8 cellular contexts compared by ENCODE assay signal in the genomic region with DNA sequence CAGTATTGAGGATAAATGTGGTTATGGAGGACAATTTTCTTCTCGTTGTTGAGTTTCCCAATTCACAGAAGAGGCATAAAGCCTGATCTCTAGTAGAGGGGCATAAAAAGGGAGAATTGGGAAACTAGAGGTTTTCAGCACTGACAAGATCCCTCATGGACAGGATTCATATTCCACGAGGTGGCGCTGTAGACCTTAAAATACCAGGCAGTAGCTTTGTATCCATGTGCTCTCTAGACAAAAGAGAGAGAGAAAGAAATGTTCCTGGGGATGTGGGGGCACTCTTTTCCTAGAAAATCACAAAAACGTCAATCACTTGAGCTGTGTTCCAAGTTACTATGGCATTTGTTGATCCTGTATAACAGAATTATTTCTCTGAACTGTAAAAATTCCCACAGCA.
A peak's percentile ranks its signal among the peaks of the same experiment; 100 is the strongest.
DNase-seq lines count a peak whose midpoint lies in the region; ATAC-seq and TF ChIP-seq lines count a peak whose summit lies in the region.

No MANE protein-coding gene starts in this region.

- H2BK5ac ChIP-seq in H9 (ENCODE audit: insufficient read length, low read length), result no peak overlapping the region

- H4K91ac ChIP-seq in H9 (ENCODE audit: insufficient read length, low read depth, low read length), result no peak overlapping the region

- no peaks in the 10 kb centered on the region for H3K9me2 ChIP-seq in hepatocyte (replicated peaks; ENCODE audit: insufficient read depth)

- no peak for ATAC-seq in GM21423 (IDR thresholded peaks at IDR 0.05; ENCODE audit: unreplicated experiment)

- peaks cover 86 to 92% of the 10 kb centered on the region in 2 experiments for H3K9me3 Mint-ChIP-seq in H9

- H2BK20ac ChIP-seq in H9 (ENCODE audit: low read depth, low read length, poor library complexity, severe bottlenecking), result no peak overlapping the region

- no peaks in the 10 kb centered on the region for H3K79me1 ChIP-seq in H9 (ENCODE audit: insufficient read depth, low read depth, low read length, poor library complexity, severe bottlenecking)

- no peak overlapping the region for H3K14ac ChIP-seq in H9 (ENCODE audit: insufficient read depth, low read length)

- TF ChIP-seq CTCF in H9 (conservative IDR thresholded peaks at IDR 0.05) (peak; percentile 69), hepatocyte (IDR thresholded peaks at IDR 0.05; ENCODE audit: poor library complexity) (peak; percentile 14)

- peaks cover 75% of the 10 kb centered on the region for H3K9me3 ChIP-seq in H9 (ENCODE audit: control insufficient read depth, low read depth, low read length)
- H3K9me3 ChIP-seq in hepatocyte (ENCODE audit: low read depth), result no peaks in the 10 kb centered on the region

- H3K4me1 ChIP-seq in H9 (ENCODE audit: insufficient read depth, low read length) (no peaks in the 10 kb centered on the region), hepatocyte (ENCODE audit: insufficient read depth) (no peaks in the 10 kb centered on the region)

- H4K5ac ChIP-seq in H9 (ENCODE audit: insufficient read length, low read depth, low read length), result no peak overlapping the region

- peaks cover 3% of the 10 kb centered on the region; the same call in 1 of the 2 replicates for H3K27me3 Mint-ChIP-seq in H9 (ENCODE audit: low read depth)

- no peaks in the 10 kb centered on the region for H3K79me2 ChIP-seq in H9 (ENCODE audit: insufficient read depth, low read length)
- no peaks in the 10 kb centered on the region for H3K79me2 ChIP-seq in hepatocyte

- no peak overlapping the region for H2BK15ac ChIP-seq in H9 (ENCODE audit: low read depth, low read length)

- no peak overlapping the region for H3T11ph ChIP-seq in H9 (ENCODE audit: low read length)

- H3K4me3 ChIP-seq in hepatocyte, result no peak overlapping the region

- no peak overlapping the region for H2BK120ac ChIP-seq in H9 (ENCODE audit: low read depth, low read length, poor library complexity, severe bottlenecking)

- H3K27me3 ChIP-seq in H9 (ENCODE audit: insufficient read depth, low read length), result no peaks in the 10 kb centered on the region
- no peaks in the 10 kb centered on the region for H3K27me3 ChIP-seq in hepatocyte

- no peak overlapping the region for H3K4ac ChIP-seq in H9 (ENCODE audit: low read depth, low read length)

- peaks cover 11 to 26% (median 25%) of the 10 kb centered on the region in 3 experiments for H3K36me3 Mint-ChIP-seq in H9 (ENCODE audit: insufficient read depth in 1 of 3, low read depth in 3 of 3)

- H3K18ac ChIP-seq in H9 (ENCODE audit: insufficient read length, low read depth, low read length), result no peak overlapping the region

- no peak overlapping the region for H4K8ac ChIP-seq in H9 (replicated peaks; ENCODE audit: insufficient read length, low read depth, low read length)

- H3K4me3 Mint-ChIP-seq in H9, result no peak overlapping the region

- DNase-seq in EL, result peak; percentile 2
- DNase-seq in H9, result peak; percentile 51
- peak; percentile 12 for DNase-seq in RPMI7951 (ENCODE audit: low read depth)
- peak; percentile 17 for DNase-seq in hepatocyte (ENCODE audit: low spot score)
- no peak for DNase-seq in NCI-H2196 treated with DMSO at 0.1 percent for 48 hours (lab: John Stamatoyannopoulos, UW; ENCODE audit: unreplicated experiment)
- DNase-seq in caudate nucleus (lab: John Stamatoyannopoulos, UW), result no peak
- no peak for DNase-seq in activated CD4-positive, CD25-positive, alpha-beta regulatory T cell (lab: John Stamatoyannopoulos, UW)

- H4K20me1 ChIP-seq in H9 (ENCODE audit: control insufficient read depth, insufficient read depth, insufficient read length) (no peaks in the 10 kb centered on the region), hepatocyte (ENCODE audit: insufficient read depth, poor library complexity, severe bottlenecking) (no peaks in the 10 kb centered on the region)

- no peak overlapping the region for H3K27ac Mint-ChIP-seq in H9

- no peak overlapping the region for H2BK12ac ChIP-seq in H9 (ENCODE audit: insufficient read length, low read depth, low read length)

- H3K27ac ChIP-seq in H9 (ENCODE audit: insufficient read length, low read depth, low read length), result no peak overlapping the region
- H3K27ac ChIP-seq in hepatocyte, result no peak overlapping the region
- no peak overlapping the region for H3K27ac ChIP-seq in caudate nucleus (ENCODE audit: low read depth, low read length)

- WGBS in H9 (ENCODE audit: extremely low coverage, insufficient read length, low lambda C conversion rate), result no CpG with 5 or more reads among the region's 4 CpGs
- WGBS in hepatocyte (ENCODE audit: low lambda C conversion rate, missing lambda C conversion rate), result 34% methylated on average over 4 of the region's 4 CpGs

- H3K23ac ChIP-seq in H9 (ENCODE audit: insufficient read length, low read depth, low read length), result no peak overlapping the region

- no peaks in the 10 kb centered on the region for H3K23me2 ChIP-seq in H9 (ENCODE audit: insufficient read length, low read depth, low read length, poor library complexity, severe bottlenecking)

- H3K56ac ChIP-seq in H9 (ENCODE audit: insufficient read length, low read depth, low read length), result no peak overlapping the region

- no peak overlapping the region for H3K9ac ChIP-seq in H9 (ENCODE audit: extremely low read depth, insufficient read length, low read length)

- H3K36me3 ChIP-seq in hepatocyte (replicated peaks; ENCODE audit: insufficient read depth, low read depth), result no peaks in the 10 kb centered on the region

- H2AK5ac ChIP-seq in H9 (ENCODE audit: insufficient read length, low read length), result no peak overlapping the region

- H3K4me2 ChIP-seq in H9 (ENCODE audit: insufficient read depth, insufficient read length, low read length) (no peak overlapping the region), hepatocyte (no peak overlapping the region)

- H2AFZ ChIP-seq in H9 (ENCODE audit: low read length), result no peak overlapping the region
- H2AFZ ChIP-seq in hepatocyte, result no peak overlapping the region

- H3K4me1 Mint-ChIP-seq in H9, result no peaks in the 10 kb centered on the region

Comparison
In these comparisons a context has a peak if more than half of its experiments do, and no peak if none do; other contexts are left out.
1. DNase-seq: peak in EL (single experiment), H9 (single experiment), RPMI7951 (single experiment) and hepatocyte (single experiment); none in NCI-H2196 treated with DMSO at 0.1 percent for 48 hours (single experiment), caudate nucleus (0 of 61) and activated CD4-positive, CD25-positive, alpha-beta regulatory T cell (0 of 4).